Comparison of ENCODE assay signal across 36 cellular contexts in genomic region chr3:99984139-99984538, GRCh38.
"Had no signal": no experiment of that assay in that cellular context is flagged by ENCODE, and none has a peak within 500 bp of the region (broad histone marks: within the 10 kb centered on the region; RNA-seq: fewer than 3 reads in every experiment).

No MANE protein-coding gene starts in this region.

- FAIRE-seq: TTC549 had no signal

- H3K4me1 Mint-ChIP-seq: activated CD4-positive, alpha-beta T cell treated with anti-CD3 and anti-CD28 coated beads for 36 hours; activated CD4-positive, alpha-beta T cell treated with anti-CD3 and anti-CD28 coated beads, Interleukin-2, amount 10 ng/mL, durations not matched to agents 7 days and 5 days; activated naive CD8-positive, alpha-beta T cell treated with anti-CD3 and anti-CD28 coated beads for 36 hours; central memory CD8-positive, alpha-beta T cell had no signal

- H3K27me3 ChIP-seq: cardiac muscle cell, MG63, Peyer's patch, SJSA1 had no signal

- H3K27ac ChIP-seq: cardiac muscle cell, Peyer's patch, SJSA1 had no signal

- H3K9me3 Mint-ChIP-seq: activated naive CD8-positive, alpha-beta T cell treated with anti-CD3 and anti-CD28 coated beads for 36 hours; activated T-cell treated with anti-CD3 and anti-CD28 coated beads, Interleukin-2, amount 50 U/mL, for 4 hours; central memory CD8-positive, alpha-beta T cell; T-helper 1 cell treated with Interleukin-12 subunit alpha and Interleukin-12 subunit beta and Interleukin-4 antibody, amounts not matched to agents 30 μg/mL and 1 μg/mL, for 36 hours; T-helper 2 cell treated with Interferon-gamma antibody and Interleukin-4, amounts not matched to agents 5 μg/mL and 100 μg/mL, for 36 hours; WTC11 had no signal

- ATAC-seq: activated CD4-positive, alpha-beta T cell treated with anti-CD3 and anti-CD28 coated beads for 36 hours; activated CD4-positive, CD25-positive, alpha-beta regulatory T cell treated with anti-CD3 and anti-CD28 coated beads, Interleukin-2, amount 50 U/mL, for 24 hours; activated CD8-positive, alpha-beta T cell treated with anti-CD3 and anti-CD28 coated beads, Interleukin-2, amount 10 ng/mL, durations not matched to agents 7 days and 5 days; activated T-cell treated with anti-CD3 and anti-CD28 coated beads, Interleukin-2, amount 50 U/mL, for 4 hours; PC-3; WTC11 had no signal

- H3K27ac Mint-ChIP-seq: activated CD4-positive, alpha-beta T cell treated with anti-CD3 and anti-CD28 coated beads for 36 hours; activated CD4-positive, alpha-beta T cell treated with anti-CD3 and anti-CD28 coated beads, Interleukin-2, amount 10 ng/mL, durations not matched to agents 7 days and 5 days; activated CD8-positive, alpha-beta T cell treated with anti-CD3 and anti-CD28 coated beads, Interleukin-2, amount 10 ng/mL, durations not matched to agents 7 days and 5 days; activated naive CD8-positive, alpha-beta T cell treated with anti-CD3 and anti-CD28 coated beads for 36 hours; T-helper 1 cell treated with Interleukin-12 subunit alpha and Interleukin-12 subunit beta and Interleukin-4 antibody, amounts not matched to agents 30 μg/mL and 1 μg/mL, for 36 hours; T-helper 2 cell treated with Interferon-gamma antibody and Interleukin-4, amounts not matched to agents 5 μg/mL and 100 μg/mL, for 36 hours; WTC11 had no signal

- DNase-seq: activated CD4-positive, alpha-beta T cell treated with anti-CD3 and anti-CD28 coated beads for 36 hours; activated CD4-positive, alpha-beta T cell treated with anti-CD3 and anti-CD28 coated beads, Interleukin-2, amount 10 ng/mL, durations not matched to agents 7 days and 5 days; activated CD4-positive, alpha-beta T cell treated with anti-CD3 and anti-CD28 coated beads, Interleukin-2, amount 50 U/mL, for 48 hours; activated CD8-positive, alpha-beta T cell treated with anti-CD3 and anti-CD28 coated beads, Interleukin-2, amount 10 ng/mL, durations not matched to agents 7 days and 5 days; activated effector memory CD4-positive, alpha-beta T cell treated with anti-CD3 and anti-CD28 coated beads, Interleukin-2, amount 50 U/mL, for 16 hours; activated naive CD4-positive, alpha-beta T cell; activated naive CD4-positive, alpha-beta T cell treated with anti-CD3 and anti-CD28 coated beads, Interleukin-2, amount 50 U/mL, for 16 hours; activated naive CD8-positive, alpha-beta T cell treated with anti-CD3 and anti-CD28 coated beads for 36 hours; activated T-cell treated with anti-CD3 and anti-CD28 coated beads for 4 hours; activated T-cell treated with anti-CD3 and anti-CD28 coated beads, Interleukin-2, amount 50 U/mL, for 4 hours; amniotic stem cell; aorta; Kasumi-1; KBM-7; MG63; MV-4-11; NCI-H1092; NCI-H1436 treated with DMSO at 0.1 percent for 48 hours; NCI-H1694 treated with DMSO at 0.1 percent for 48 hours; NCI-H2029; NCI-H510A; NCI-H526; NCI-H748 treated with DMSO at 0.1 percent for 48 hours; NK-92 treated with Interleukin-12 subunit alpha and Interleukin-12 subunit beta, amount 100 ng/mL, for 24 hours; PC-3; Peyer's patch; RPMI8226; SHP77 treated with DMSO at 0.1 percent for 48 hours had no signal

- H3K4me1 ChIP-seq: Peyer's patch, SJSA1 had no signal

- H3K36me3 ChIP-seq: cardiac muscle cell, MG63, Peyer's patch, SJSA1 had no signal

- H3K27me3 Mint-ChIP-seq: activated CD4-positive, alpha-beta T cell treated with anti-CD3 and anti-CD28 coated beads for 36 hours; activated CD4-positive, alpha-beta T cell treated with anti-CD3 and anti-CD28 coated beads, Interleukin-2, amount 10 ng/mL, durations not matched to agents 7 days and 5 days; activated naive CD8-positive, alpha-beta T cell treated with anti-CD3 and anti-CD28 coated beads for 36 hours; central memory CD8-positive, alpha-beta T cell had no signal

- H3K9me3 ChIP-seq: MG63, Peyer's patch, SJSA1 had no signal

- H3K4me3 Mint-ChIP-seq: activated CD4-positive, alpha-beta T cell treated with anti-CD3 and anti-CD28 coated beads for 36 hours; activated CD4-positive, alpha-beta T cell treated with anti-CD3 and anti-CD28 coated beads, Interleukin-2, amount 10 ng/mL, durations not matched to agents 7 days and 5 days; activated CD8-positive, alpha-beta T cell treated with anti-CD3 and anti-CD28 coated beads, Interleukin-2, amount 10 ng/mL, durations not matched to agents 7 days and 5 days; activated naive CD8-positive, alpha-beta T cell treated with anti-CD3 and anti-CD28 coated beads for 36 hours; activated T-cell treated with anti-CD3 and anti-CD28 coated beads, Interleukin-2, amount 50 U/mL, for 4 hours; central memory CD8-positive, alpha-beta T cell; T-helper 1 cell treated with Interleukin-12 subunit alpha and Interleukin-12 subunit beta and Interleukin-4 antibody, amounts not matched to agents 30 μg/mL and 1 μg/mL, for 36 hours; T-helper 2 cell treated with Interferon-gamma antibody and Interleukin-4, amounts not matched to agents 5 μg/mL and 100 μg/mL, for 36 hours; WTC11 had no signal

- H3K4me3 ChIP-seq: cardiac muscle cell, MG63, Peyer's patch, SJSA1 had no signal

- H3K36me3 Mint-ChIP-seq: WTC11 had no signal
